18 cellular contexts compared by ENCODE assay signal in genomic region chr10:3701490-3701889, GRCh38.
"Had no signal": no experiment of that assay in that cellular context is flagged by ENCODE, and none has a peak within 500 bp of the region (broad histone marks: within the 10 kb centered on the region; RNA-seq: fewer than 3 reads in every experiment).

No MANE protein-coding gene starts in this region.

- H3K9me3 ChIP-seq: adrenal gland, ascending aorta, lower lobe of right lung, spleen, tibial nerve had no signal

- DNase-seq: activated CD4-positive, alpha-beta T cell treated with anti-CD3 and anti-CD28 coated beads for 1 hour; activated CD4-positive, alpha-beta T cell treated with anti-CD3 and anti-CD28 coated beads, Interleukin-2, amount 50 U/mL, for 1 hour; activated CD8-positive, alpha-beta memory T cell treated with anti-CD3 and anti-CD28 coated beads, Interleukin-2, amount 50 U/mL, for 48 hours; activated naive CD4-positive, alpha-beta T cell; activated T-cell treated with anti-CD3 and anti-CD28 coated beads, Interleukin-2, amount 50 U/mL, for 4 hours; adrenal gland; cerebellar nuclear complex; kidney; lower lobe of right lung; spleen; stimulated activated CD4-positive, alpha-beta T cell treated with anti-CD3 and anti-CD28 coated beads, Interleukin-4, amount 100 ng/mL, for 24 hours; stimulated activated naive CD8-positive, alpha-beta T cell treated with anti-CD3 and anti-CD28 coated beads, Interleukin-15, amount 100 ng/mL, for 72 hours; T-helper 9 cell had no signal

- ATAC-seq: activated T-cell treated with anti-CD3 and anti-CD28 coated beads, Interleukin-2, amount 50 U/mL, for 4 hours; foreskin keratinocyte; left lobe of liver; lower lobe of right lung; stimulated activated naive CD8-positive, alpha-beta T cell treated with anti-CD3 and anti-CD28 coated beads, Interleukin-15, amount 100 ng/mL, for 72 hours had no signal

- H3K27ac ChIP-seq: adrenal gland, ascending aorta, coronary artery, foreskin keratinocyte, lower lobe of right lung, spleen, tibial nerve had no signal

- H3K36me3 ChIP-seq: adrenal gland, ascending aorta, lower lobe of right lung, spleen, tibial nerve had no signal

- H3K27me3 ChIP-seq: adrenal gland, ascending aorta, foreskin keratinocyte, spleen, tibial nerve had no signal

- H3K4me1 ChIP-seq: adrenal gland, ascending aorta, foreskin keratinocyte, lower lobe of right lung, spleen had no signal

- H3K4me3 ChIP-seq: adrenal gland, ascending aorta, coronary artery, lower lobe of right lung, spleen, tibial nerve had no signal
